23 cellular contexts compared by ENCODE assay signal in the genomic region with DNA sequence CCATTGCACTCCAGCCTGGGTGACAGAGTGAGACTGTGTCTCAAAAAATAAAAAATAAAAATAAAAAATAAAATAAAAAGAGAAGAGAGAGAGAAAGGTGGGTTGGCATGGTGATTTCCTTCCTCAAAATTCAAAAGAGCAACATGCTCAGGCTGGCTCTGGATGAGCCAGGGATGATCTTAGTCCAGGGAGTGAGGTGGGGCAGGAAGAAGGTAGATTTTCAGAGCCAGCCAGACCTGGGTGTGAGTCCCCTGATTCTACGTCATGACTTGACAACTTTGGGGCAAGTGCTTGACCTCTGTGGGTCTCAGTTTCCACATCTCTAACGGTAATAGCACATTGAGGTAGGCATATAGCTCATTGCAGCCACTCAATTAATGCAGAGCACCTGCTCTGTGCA.
"Had no signal": no experiment of that assay in that cellular context is flagged by ENCODE, and none has a peak within 500 bp of the region (broad histone marks: within the 10 kb centered on the region; RNA-seq: fewer than 3 reads in every experiment).

No MANE protein-coding gene starts in this region.

- H3K9me3 ChIP-seq: colonic mucosa, esophagus squamous epithelium, gastroesophageal sphincter, heart left ventricle, lower lobe of right lung, mucosa of descending colon had no signal

- H3K36me3 ChIP-seq: colonic mucosa, esophagus squamous epithelium, gastroesophageal sphincter, heart left ventricle, lower lobe of right lung had no signal

- H3K4me3 ChIP-seq: colonic mucosa, esophagus squamous epithelium, gastroesophageal sphincter, heart left ventricle, hepatocyte, lower lobe of right lung, mucosa of descending colon had no signal

- DNase-seq: colonic mucosa; cortex of kidney; effector CD8-positive, alpha-beta T cell; effector memory CD8-positive, alpha-beta T cell; erythroblast; esophagus squamous epithelium; foreskin fibroblast; heart left ventricle; hypothalamus; immature natural killer cell; kidney; kidney glomerular epithelial cell; left colon; left ventricle myocardium superior; lower lobe of right lung; mesenchymal stem cell; mucosa of descending colon; naive B cell; naive thymus-derived CD8-positive, alpha-beta T cell had no signal

- H3K27me3 ChIP-seq: colonic mucosa, gastroesophageal sphincter, hepatocyte had no signal

- FAIRE-seq: endothelial cell of umbilical vein, frontal cortex, kidney had no signal
